8 cellular contexts compared by ENCODE assay signal in the genomic region with DNA sequence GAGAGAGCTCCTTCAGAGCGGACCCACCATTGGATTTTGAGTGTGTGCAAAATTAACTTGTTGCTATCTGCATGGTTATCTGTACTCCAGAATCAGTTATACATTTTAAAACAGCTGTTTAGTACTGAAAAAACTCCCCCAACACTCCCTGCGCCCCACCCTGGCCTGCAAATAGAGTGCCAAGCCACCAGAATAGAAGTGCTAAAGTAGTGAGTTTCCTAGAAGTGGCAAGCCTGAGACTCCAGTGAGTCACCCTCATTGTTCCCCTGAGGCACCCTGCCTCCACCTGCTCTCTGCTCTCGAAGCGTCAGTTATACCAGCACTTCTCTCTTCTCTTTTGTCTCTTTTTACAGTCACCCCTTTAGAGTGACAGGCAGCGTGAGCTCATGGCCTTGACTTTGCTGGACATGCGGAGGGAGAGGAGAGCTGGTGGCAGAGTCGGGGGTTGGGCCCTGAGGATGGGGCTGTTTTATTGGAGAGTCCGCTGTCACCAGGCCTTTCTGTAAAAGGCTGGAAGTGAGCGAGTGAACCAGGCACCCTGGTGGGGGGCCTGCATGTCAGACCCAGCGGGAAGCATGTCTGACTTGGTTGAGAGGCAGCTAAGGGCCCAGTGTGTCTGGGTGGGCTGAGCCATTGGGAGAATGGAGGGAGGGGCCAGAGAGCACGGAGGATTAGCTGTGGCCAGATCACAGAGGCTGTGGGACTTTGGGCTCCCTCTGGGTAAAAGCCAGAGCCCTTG. TPM values are rescaled to one million over a fixed set of nuclear protein-coding genes. Genes with fewer than 3 reads are reported as not detected.
A peak's percentile ranks its signal among the peaks of the same experiment; 100 is the strongest.
DNase-seq lines count a peak whose midpoint lies in the region; ATAC-seq and TF ChIP-seq lines count a peak whose summit lies in the region.

No MANE protein-coding gene starts in this region.

- BruUV-seq in A673 (replicated peaks; lab: Mats Ljungman, UMichigan): no TSS peak

- H3K4me1 ChIP-seq in A673 (ENCODE audit: insufficient read depth, low read length, poor library complexity, severe bottlenecking) (peaks cover 51% of the 10 kb centered on the region), cardiac muscle cell (ENCODE audit: low read depth) (peaks cover 30% of the 10 kb centered on the region)

- H3K27ac ChIP-seq in A673 (ENCODE audit: low read depth, low read length, poor library complexity, severe bottlenecking) (peak overlapping the region; percentile 66), cardiac muscle cell (peak overlapping the region; percentile 66)

- H3K4me3 ChIP-seq in A673 (ENCODE audit: low read depth, low read length, poor library complexity, severe bottlenecking) (no peak overlapping the region), cardiac muscle cell (no peak overlapping the region)

- H3K27me3 ChIP-seq in A673 (replicated peaks; ENCODE audit: insufficient read depth, low read depth, low read length, poor library complexity) (no peaks in the 10 kb centered on the region), cardiac muscle cell (no peaks in the 10 kb centered on the region)

- H3K36me3 ChIP-seq in A673 (ENCODE audit: insufficient read depth, low read length, poor library complexity, severe bottlenecking) (no peaks in the 10 kb centered on the region), cardiac muscle cell (no peaks in the 10 kb centered on the region)

- H3K9me3 ChIP-seq in A673 (ENCODE audit: low read depth, low read length, poor library complexity, severe bottlenecking): no peaks in the 10 kb centered on the region
- H3K9me3 ChIP-seq in cardiac muscle cell (ENCODE audit: low read depth): no peaks in the 10 kb centered on the region

- no peak for TF ChIP-seq CTCF in A673 (conservative IDR thresholded peaks at IDR 0.05; ENCODE audit: low read depth, low read length)
- TF ChIP-seq CTCF in cardiac muscle cell (IDR thresholded peaks at IDR 0.05; ENCODE audit: low read depth, low read length): no peak

- DNase-seq in A673 (ENCODE audit: low spot score): peak; percentile 85
- DNase-seq in NCI-H510A treated with DMSO at 0.1 percent for 48 hours (lab: John Stamatoyannopoulos, UW): peak; percentile 48
- DNase-seq in activated T-cell treated with anti-CD3 and anti-CD28 coated beads, Interleukin-2, amount 50 U/mL, for 1 hour: peak; percentile 58
- peak; percentile 24 to 42 for DNase-seq in cardiac muscle cell (ENCODE audit: low read depth in 1 of 2, low spot score in 1 of 2)
- DNase-seq in stimulated activated CD4-positive, alpha-beta T cell treated with anti-CD3 and anti-CD28 coated beads, Interleukin-4, amount 100 ng/mL, for 1 hour: peak; percentile 62
- DNase-seq in COLO829 (ENCODE audit: low spot score): no peak

- CTCF ChIA-PET in A673 (lab: Charles Lee): no interaction called here

- ATAC-seq in GM18873 (IDR thresholded peaks at IDR 0.05; ENCODE audit: low FRiP score, unreplicated experiment): peak; percentile 71
- peak; percentile 46 for ATAC-seq in HG03097 (IDR thresholded peaks at IDR 0.05; ENCODE audit: low FRiP score, unreplicated experiment)

- intact Hi-C loops in A673 (cut with micrococcal nuclease; ENCODE audit: unreplicated experiment): no loop called here

- POLR2A ChIA-PET in A673 (lab: Charles Lee; ENCODE audit: low non-redundant PET): no interaction called here

RNA-seq across cellular contexts. Expression of gene IGF2R, which starts 10.4 kb away (rescaled TPM):
- total RNA-seq in A673 (2021) (64.7 and 67.4 TPM in 2 replicates), cardiac muscle cell (32.6 and 45.4 TPM in 2 replicates)
- 25.8 and 31.6 TPM in 2 replicates for polyA plus RNA-seq in cardiac muscle cell
